Comparison of ENCODE assay signal across 18 cellular contexts in genomic region chr5:85077581-85077980, GRCh38.
DNase-seq lines count a peak whose midpoint lies in the region; ATAC-seq and TF ChIP-seq lines count a peak whose summit lies in the region.
"Had no signal": no experiment of that assay in that cellular context is flagged by ENCODE, and none has a peak within 500 bp of the region (broad histone marks: within the 10 kb centered on the region; RNA-seq: fewer than 3 reads in every experiment).

No MANE protein-coding gene starts in this region.

- no peaks in the 10 kb centered on the region for H3K9me3 Mint-ChIP-seq in activated CD8-positive, alpha-beta memory T cell treated with anti-CD3 and anti-CD28 coated beads, Interleukin-2, amount 10 ng/mL, durations not matched to agents 7 days and 5 days (ENCODE audit: low read depth)
- no peaks in the 10 kb centered on the region for H3K9me3 Mint-ChIP-seq in glutamatergic neuron (ENCODE audit: unreplicated experiment)

- ATAC-seq in activated CD8-positive, alpha-beta memory T cell treated with anti-CD3 and anti-CD28 coated beads, Interleukin-2, amount 10 ng/mL, durations not matched to agents 7 days and 5 days, result no peak
- ATAC-seq: GM12878 had no signal

- CTCF ChIA-PET in activated CD8-positive, alpha-beta memory T cell treated with anti-CD3 and anti-CD28 coated beads, Interleukin-2, amount 10 ng/mL, durations not matched to agents 7 days and 5 days (lab: Charles Lee), result no interaction called here

- no peaks in the 10 kb centered on the region for H3K27me3 Mint-ChIP-seq in activated CD8-positive, alpha-beta memory T cell treated with anti-CD3 and anti-CD28 coated beads, Interleukin-2, amount 10 ng/mL, durations not matched to agents 7 days and 5 days
- H3K27me3 Mint-ChIP-seq in glutamatergic neuron (ENCODE audit: unreplicated experiment), result no peaks in the 10 kb centered on the region

- H3K4me3 Mint-ChIP-seq in activated CD8-positive, alpha-beta memory T cell treated with anti-CD3 and anti-CD28 coated beads, Interleukin-2, amount 10 ng/mL, durations not matched to agents 7 days and 5 days, result no peak overlapping the region
- no peak overlapping the region for H3K4me3 Mint-ChIP-seq in glutamatergic neuron (ENCODE audit: unreplicated experiment)

- TF ChIP-seq CTCF in VCaP (conservative IDR thresholded peaks at IDR 0.05), result peak; percentile 17; the same call in 1 of the 2 replicates
- peak; percentile 21 for TF ChIP-seq CTCF in retinal pigment epithelial cell (conservative IDR thresholded peaks at IDR 0.05; ENCODE audit: low read depth, low read length)
- no peak for TF ChIP-seq CTCF in glutamatergic neuron (IDR thresholded peaks at IDR 0.05; ENCODE audit: partially characterized antibody, unreplicated experiment)

- H3K27ac ChIP-seq in VCaP, result no peak overlapping the region

- no peak overlapping the region for H3K27ac Mint-ChIP-seq in activated CD8-positive, alpha-beta memory T cell treated with anti-CD3 and anti-CD28 coated beads, Interleukin-2, amount 10 ng/mL, durations not matched to agents 7 days and 5 days
- no peak overlapping the region for H3K27ac Mint-ChIP-seq in glutamatergic neuron (ENCODE audit: unreplicated experiment)

- H3K4me1 Mint-ChIP-seq in activated CD8-positive, alpha-beta memory T cell treated with anti-CD3 and anti-CD28 coated beads, Interleukin-2, amount 10 ng/mL, durations not matched to agents 7 days and 5 days, result no peaks in the 10 kb centered on the region
- no peaks in the 10 kb centered on the region for H3K4me1 Mint-ChIP-seq in glutamatergic neuron (ENCODE audit: low read depth, unreplicated experiment)

- DNase-seq in NCI-H1694 (lab: John Stamatoyannopoulos, UW) (peak; percentile 5), NCI-H1694 treated with DMSO at 0.1 percent for 48 hours (lab: John Stamatoyannopoulos, UW) (no peak), NCI-H69 (lab: John Stamatoyannopoulos, UW) (peak; percentile 13), retinal pigment epithelial cell (ENCODE audit: low read depth) (no peak), dedifferentiated amniotic fluid mesenchymal stem cell (ENCODE audit: extremely low spot score) (no peak), glutamatergic neuron (no peak)
- DNase-seq in activated CD8-positive, alpha-beta memory T cell treated with anti-CD3 and anti-CD28 coated beads, Interleukin-2, amount 10 ng/mL, durations not matched to agents 7 days and 5 days, result no peak
- DNase-seq: AML-193, DMS79 treated with DMSO at 0.1 percent for 48 hours, KBM-7, MV-4-11, NCI-H1930, NCI-H2227 treated with DMSO at 0.1 percent for 48 hours, NCI-H510A, NCI-H748 treated with DMSO at 0.1 percent for 48 hours, Right ventricle myocardium superior had no signal

- H3K4me3 ChIP-seq in retinal pigment epithelial cell (ENCODE audit: low read length), result no peak overlapping the region
- H3K4me3 ChIP-seq: GM12878 had no signal

- H3K36me3 Mint-ChIP-seq in activated CD8-positive, alpha-beta memory T cell treated with anti-CD3 and anti-CD28 coated beads, Interleukin-2, amount 10 ng/mL, durations not matched to agents 7 days and 5 days, result no peaks in the 10 kb centered on the region
- H3K36me3 Mint-ChIP-seq in glutamatergic neuron (ENCODE audit: unreplicated experiment), result no peaks in the 10 kb centered on the region

Comparison
In these comparisons a context has a peak if more than half of its experiments do, and no peak if none do; other contexts are left out.
1. DNase-seq: peak in NCI-H1694 (single experiment) and NCI-H69 (single experiment); none in NCI-H1694 treated with DMSO at 0.1 percent for 48 hours (single experiment), retinal pigment epithelial cell (single experiment), dedifferentiated amniotic fluid mesenchymal stem cell (single experiment), activated CD8-positive, alpha-beta memory T cell treated with anti-CD3 and anti-CD28 coated beads, Interleukin-2, amount 10 ng/mL, durations not matched to agents 7 days and 5 days (single experiment) and glutamatergic neuron (single experiment).